In genomic region chr2:54723300-54724149, GRCh38 we compare ENCODE assay signal across 1 cellular context.
A peak's percentile ranks its signal among the peaks of the same experiment; 100 is the strongest.
TF ChIP-seq lines count a peak whose summit lies in the region.

Gene EML6, plus strand, starts transcription at chr2:54723662. Its CDS starts 1,400 bp downstream, at chr2:54725062.

TF ChIP-seq in HepG2, 621 proteins besides CTCF, POLR2A, EP300 and RAD21 (continued from another document and continues in another):
- TF ChIP-seq, protein P1, sequence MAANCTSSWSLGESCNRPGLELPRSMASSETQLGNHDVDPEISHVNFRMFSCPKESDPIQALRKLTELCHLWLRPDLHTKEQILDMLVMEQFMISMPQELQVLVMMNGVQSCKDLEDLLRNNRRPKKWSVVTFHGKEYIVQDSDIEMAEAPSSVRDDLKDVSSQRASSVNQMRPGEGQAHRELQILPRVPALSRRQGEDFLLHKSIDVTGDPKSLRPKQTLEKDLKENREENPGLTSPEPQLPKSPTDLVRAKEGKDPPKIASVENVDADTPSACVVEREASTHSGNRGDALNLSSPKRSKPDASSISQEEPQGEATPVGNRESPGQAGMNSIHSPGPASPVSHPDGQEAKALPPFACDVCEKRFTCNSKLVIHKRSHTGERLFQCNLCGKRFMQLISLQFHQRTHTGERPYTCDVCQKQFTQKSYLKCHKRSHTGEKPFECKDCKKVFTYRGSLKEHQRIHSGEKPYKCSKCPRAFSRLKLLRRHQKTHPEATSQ (CRISPR knock-in tag; IDR thresholded peaks at IDR 0.05; ENCODE audit: borderline replicate concordance): peak; percentile 74; the same call in 1 of the 2 replicates
- TF ChIP-seq ZNF407 (CRISPR knock-in tag; IDR thresholded peaks at IDR 0.05; ENCODE audit: not compliant biosample characterization) (no peak), ATM (IDR thresholded peaks at IDR 0.05; ENCODE audit: borderline replicate concordance) (no peak), ZBTB7A (CRISPR knock-in tag; IDR thresholded peaks at IDR 0.05) (peak; percentile 76; the same call in 1 of the 2 replicates), ZBTB10 (CRISPR knock-in tag; IDR thresholded peaks at IDR 0.05; ENCODE audit: borderline replicate concordance) (peak; percentile 62; the same call in 1 of the 2 replicates), ZNF34 (CRISPR knock-in tag; IDR thresholded peaks at IDR 0.05; ENCODE audit: borderline replicate concordance) (peak; percentile 87), NFE2L1 (CRISPR knock-in tag; IDR thresholded peaks at IDR 0.05; ENCODE audit: borderline replicate concordance) (peak; percentile 73; the same call in 1 of the 2 replicates), ATF1 (CRISPR knock-in tag; IDR thresholded peaks at IDR 0.05) (peak; percentile 85), ZNF446 (CRISPR knock-in tag; IDR thresholded peaks at IDR 0.05) (peak; percentile 79; the same call in 1 of the 2 replicates), ESRRA (CRISPR knock-in tag; IDR thresholded peaks at IDR 0.05; ENCODE audit: low read depth) (peak; percentile 73), NFKB2 (CRISPR knock-in tag; IDR thresholded peaks at IDR 0.05; ENCODE audit: borderline replicate concordance) (no peak; the same call in 1 of the 2 replicates), ZNF337 (CRISPR knock-in tag; IDR thresholded peaks at IDR 0.05; ENCODE audit: borderline replicate concordance, low read depth) (no peak), YEATS4 (CRISPR knock-in tag; IDR thresholded peaks at IDR 0.05; ENCODE audit: borderline replicate concordance) (no peak), THAP11 (CRISPR knock-in tag; IDR thresholded peaks at IDR 0.05) (peak; percentile 99), CHD2 (IDR thresholded peaks at IDR 0.05; ENCODE audit: low read depth, low read length) (peak; percentile 85), ETV5 (CRISPR knock-in tag; IDR thresholded peaks at IDR 0.05; ENCODE audit: borderline replicate concordance) (peak; percentile 50; the same call in 1 of the 2 replicates), ZNF451 (CRISPR knock-in tag; IDR thresholded peaks at IDR 0.05) (no peak; the same call in 1 of the 2 replicates), EED (CRISPR knock-in tag; IDR thresholded peaks at IDR 0.05) (peak; percentile 63), DNMT3B (CRISPR knock-in tag; conservative IDR thresholded peaks at IDR 0.05) (no peak), TP53 (CRISPR knock-in tag; conservative IDR thresholded peaks at IDR 0.05) (no peak), SRSF9 (IDR thresholded peaks at IDR 0.05; ENCODE audit: borderline replicate concordance, insufficient read depth, low read depth, low read length, poor library complexity, severe bottlenecking) (no peak), CCDC6 (CRISPR knock-in tag; IDR thresholded peaks at IDR 0.05) (no peak), HOXA7 (CRISPR knock-in tag; IDR thresholded peaks at IDR 0.05) (no peak), RBM22 (optimal IDR thresholded peaks at IDR 0.05; ENCODE audit: low read length) (peak; percentile 33), RFXANK (CRISPR knock-in tag; IDR thresholded peaks at IDR 0.05) (peak; percentile 93), PHF8 (CRISPR knock-in tag; IDR thresholded peaks at IDR 0.05) (peak; percentile 89), ZMYM4 (CRISPR knock-in tag; IDR thresholded peaks at IDR 0.05) (no peak; the same call in 1 of the 2 replicates), ZKSCAN1 (IDR thresholded peaks at IDR 0.05; ENCODE audit: low read length) (no peak), RNF2 (conservative IDR thresholded peaks at IDR 0.05; ENCODE audit: low read depth) (no peak; the same call in 1 of the 2 replicates), ZFYVE20 (CRISPR knock-in tag; IDR thresholded peaks at IDR 0.05; ENCODE audit: borderline replicate concordance, low read depth) (peak; percentile 76; the same call in 1 of the 2 replicates), ZNF367 (CRISPR knock-in tag; IDR thresholded peaks at IDR 0.05; ENCODE audit: borderline replicate concordance) (peak; percentile 67; the same call in 1 of the 2 replicates), ZNF614 (CRISPR knock-in tag; IDR thresholded peaks at IDR 0.05; ENCODE audit: borderline replicate concordance) (peak; percentile 76; the same call in 1 of the 2 replicates), NPAS2 (CRISPR knock-in tag; IDR thresholded peaks at IDR 0.05; ENCODE audit: borderline replicate concordance) (no peak), ZNF335 (CRISPR knock-in tag; IDR thresholded peaks at IDR 0.05) (peak; percentile 63; the same call in 1 of the 2 replicates), ARID3A (IDR thresholded peaks at IDR 0.05; ENCODE audit: low read depth, low read length) (no peak)
- TF ChIP-seq, protein P2, sequence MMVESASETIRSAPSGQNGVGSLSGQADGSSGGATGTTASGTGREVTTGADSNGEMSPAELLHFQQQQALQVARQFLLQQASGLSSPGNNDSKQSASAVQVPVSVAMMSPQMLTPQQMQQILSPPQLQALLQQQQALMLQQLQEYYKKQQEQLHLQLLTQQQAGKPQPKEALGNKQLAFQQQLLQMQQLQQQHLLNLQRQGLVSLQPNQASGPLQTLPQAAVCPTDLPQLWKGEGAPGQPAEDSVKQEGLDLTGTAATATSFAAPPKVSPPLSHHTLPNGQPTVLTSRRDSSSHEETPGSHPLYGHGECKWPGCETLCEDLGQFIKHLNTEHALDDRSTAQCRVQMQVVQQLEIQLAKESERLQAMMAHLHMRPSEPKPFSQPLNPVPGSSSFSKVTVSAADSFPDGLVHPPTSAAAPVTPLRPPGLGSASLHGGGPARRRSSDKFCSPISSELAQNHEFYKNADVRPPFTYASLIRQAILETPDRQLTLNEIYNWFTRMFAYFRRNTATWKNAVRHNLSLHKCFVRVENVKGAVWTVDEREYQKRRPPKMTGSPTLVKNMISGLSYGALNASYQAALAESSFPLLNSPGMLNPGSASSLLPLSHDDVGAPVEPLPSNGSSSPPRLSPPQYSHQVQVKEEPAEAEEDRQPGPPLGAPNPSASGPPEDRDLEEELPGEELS (CRISPR knock-in tag; IDR thresholded peaks at IDR 0.05): peak; percentile 53; the same call in 1 of the 2 replicates
- TF ChIP-seq, protein P3, sequence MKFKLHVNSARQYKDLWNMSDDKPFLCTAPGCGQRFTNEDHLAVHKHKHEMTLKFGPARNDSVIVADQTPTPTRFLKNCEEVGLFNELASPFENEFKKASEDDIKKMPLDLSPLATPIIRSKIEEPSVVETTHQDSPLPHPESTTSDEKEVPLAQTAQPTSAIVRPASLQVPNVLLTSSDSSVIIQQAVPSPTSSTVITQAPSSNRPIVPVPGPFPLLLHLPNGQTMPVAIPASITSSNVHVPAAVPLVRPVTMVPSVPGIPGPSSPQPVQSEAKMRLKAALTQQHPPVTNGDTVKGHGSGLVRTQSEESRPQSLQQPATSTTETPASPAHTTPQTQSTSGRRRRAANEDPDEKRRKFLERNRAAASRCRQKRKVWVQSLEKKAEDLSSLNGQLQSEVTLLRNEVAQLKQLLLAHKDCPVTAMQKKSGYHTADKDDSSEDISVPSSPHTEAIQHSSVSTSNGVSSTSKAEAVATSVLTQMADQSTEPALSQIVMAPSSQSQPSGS (CRISPR knock-in tag; IDR thresholded peaks at IDR 0.05): peak; percentile 89
- TF ChIP-seq, protein P4, sequence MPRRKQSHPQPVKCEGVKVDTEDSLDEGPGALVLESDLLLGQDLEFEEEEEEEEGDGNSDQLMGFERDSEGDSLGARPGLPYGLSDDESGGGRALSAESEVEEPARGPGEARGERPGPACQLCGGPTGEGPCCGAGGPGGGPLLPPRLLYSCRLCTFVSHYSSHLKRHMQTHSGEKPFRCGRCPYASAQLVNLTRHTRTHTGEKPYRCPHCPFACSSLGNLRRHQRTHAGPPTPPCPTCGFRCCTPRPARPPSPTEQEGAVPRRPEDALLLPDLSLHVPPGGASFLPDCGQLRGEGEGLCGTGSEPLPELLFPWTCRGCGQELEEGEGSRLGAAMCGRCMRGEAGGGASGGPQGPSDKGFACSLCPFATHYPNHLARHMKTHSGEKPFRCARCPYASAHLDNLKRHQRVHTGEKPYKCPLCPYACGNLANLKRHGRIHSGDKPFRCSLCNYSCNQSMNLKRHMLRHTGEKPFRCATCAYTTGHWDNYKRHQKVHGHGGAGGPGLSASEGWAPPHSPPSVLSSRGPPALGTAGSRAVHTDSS (CRISPR knock-in tag; conservative IDR thresholded peaks at IDR 0.05): no peak
- TF ChIP-seq, protein P5, sequence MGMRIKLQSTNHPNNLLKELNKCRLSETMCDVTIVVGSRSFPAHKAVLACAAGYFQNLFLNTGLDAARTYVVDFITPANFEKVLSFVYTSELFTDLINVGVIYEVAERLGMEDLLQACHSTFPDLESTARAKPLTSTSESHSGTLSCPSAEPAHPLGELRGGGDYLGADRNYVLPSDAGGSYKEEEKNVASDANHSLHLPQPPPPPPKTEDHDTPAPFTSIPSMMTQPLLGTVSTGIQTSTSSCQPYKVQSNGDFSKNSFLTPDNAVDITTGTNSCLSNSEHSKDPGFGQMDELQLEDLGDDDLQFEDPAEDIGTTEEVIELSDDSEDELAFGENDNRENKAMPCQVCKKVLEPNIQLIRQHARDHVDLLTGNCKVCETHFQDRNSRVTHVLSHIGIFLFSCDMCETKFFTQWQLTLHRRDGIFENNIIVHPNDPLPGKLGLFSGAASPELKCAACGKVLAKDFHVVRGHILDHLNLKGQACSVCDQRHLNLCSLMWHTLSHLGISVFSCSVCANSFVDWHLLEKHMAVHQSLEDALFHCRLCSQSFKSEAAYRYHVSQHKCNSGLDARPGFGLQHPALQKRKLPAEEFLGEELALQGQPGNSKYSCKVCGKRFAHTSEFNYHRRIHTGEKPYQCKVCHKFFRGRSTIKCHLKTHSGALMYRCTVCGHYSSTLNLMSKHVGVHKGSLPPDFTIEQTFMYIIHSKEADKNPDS (CRISPR knock-in tag; IDR thresholded peaks at IDR 0.05): peak; percentile 88; the same call in 1 of the 2 replicates
